Comparison of ENCODE assay signal across 8 cellular contexts in the genomic region with DNA sequence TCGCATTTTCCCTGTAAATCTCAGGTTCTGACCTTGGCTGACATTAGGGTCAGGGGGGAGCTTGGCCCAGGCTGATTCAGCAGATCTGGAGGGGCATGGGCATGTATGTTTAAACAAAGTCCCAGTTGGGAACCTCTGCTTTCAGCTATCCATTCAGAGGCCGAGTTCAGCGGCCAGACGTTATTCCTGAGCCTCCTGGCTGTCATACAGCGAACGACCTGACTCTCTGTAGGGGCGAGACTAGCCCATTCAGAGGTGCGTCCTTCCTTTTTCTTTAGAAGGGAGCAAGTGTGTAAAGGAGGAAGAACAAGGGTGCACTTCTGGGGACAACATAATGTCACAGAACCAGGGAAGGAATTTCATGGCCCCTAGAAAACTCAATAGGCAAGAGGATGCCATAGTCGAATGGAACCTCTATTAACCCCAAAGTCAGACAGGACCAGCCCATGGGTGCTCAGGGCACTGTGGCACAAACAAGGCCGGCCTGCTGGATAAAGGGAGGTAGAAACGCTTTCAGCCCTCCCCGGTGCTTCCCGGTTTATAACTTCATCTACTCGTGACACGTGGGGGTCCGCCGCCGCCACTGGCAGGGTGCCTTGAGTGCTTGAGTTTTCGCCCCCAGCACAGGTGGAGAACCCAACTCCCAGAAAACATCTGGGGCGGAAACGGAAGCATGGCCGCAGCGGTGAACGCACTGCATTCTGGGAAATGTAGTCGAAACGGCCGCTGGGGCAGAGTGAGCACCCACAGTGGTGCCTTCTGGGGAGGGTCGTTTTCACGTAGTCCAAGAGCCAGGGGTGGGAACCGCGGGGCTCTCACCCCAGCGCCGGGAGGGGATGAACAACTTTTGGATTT. TPM values are rescaled to one million over a fixed set of nuclear protein-coding genes. Genes with fewer than 3 reads are reported as not detected.
DNase-seq lines count a peak whose midpoint lies in the region; ATAC-seq lines count a peak whose summit lies in the region.

No MANE protein-coding gene starts in this region.

- H3K4ac ChIP-seq in neuronal stem cell (ENCODE audit: low read length), result no peak overlapping the region

- peak overlapping the region; percentile 59 for H3K4me2 ChIP-seq in neuronal stem cell (ENCODE audit: insufficient read depth, low read length, poor library complexity, severe bottlenecking)

- WGBS in neuronal stem cell (ENCODE audit: extremely low coverage in 2 of 2, insufficient read length in 2 of 2, insufficient replicate concordance in 1 of 2), 2 donors, result no CpG with 5 or more reads among the region's 33 CpGs

- DNase-seq in A172 (ENCODE audit: low spot score), result peak; percentile 48
- DNase-seq in RPMI7951 (ENCODE audit: low read depth), result peak; percentile 57
- peak; percentile 67 for DNase-seq in activated effector memory CD4-positive, alpha-beta T cell treated with Interleukin-2 at 50 U/mL for 16 hours
- peak; percentile 52 for DNase-seq in foreskin melanocyte
- no peak for DNase-seq in neuronal stem cell (ENCODE audit: low spot score)

- H2BK12ac ChIP-seq in neuronal stem cell (ENCODE audit: low read length), result no peak overlapping the region

- H3K27me3 ChIP-seq in neuronal stem cell (ENCODE audit: control insufficient read depth in 3 of 3, insufficient read depth in 3 of 3, low read depth in 1 of 3, low read length in 3 of 3) (peaks cover 0 to 13% (median 0%) of the 10 kb centered on the region in 3 experiments), subcutaneous abdominal adipose tissue (ENCODE audit: control insufficient read depth in 5 of 5, insufficient read depth in 4 of 5, low read length in 5 of 5) (peaks cover 0 to 5% (median 0%) of the 10 kb centered on the region in 5 donors)

- no peak overlapping the region for H2BK5ac ChIP-seq in neuronal stem cell (ENCODE audit: low read length)

- H2AFZ ChIP-seq in neuronal stem cell (ENCODE audit: low read length), result peak overlapping the region; percentile 91

- no peak overlapping the region for H2BK15ac ChIP-seq in neuronal stem cell (ENCODE audit: low read length)

- no peak overlapping the region for H3K27ac ChIP-seq in neuronal stem cell (replicated peaks; ENCODE audit: low read length)
- no peak overlapping the region for H3K27ac ChIP-seq in subcutaneous abdominal adipose tissue (ENCODE audit: low read depth, low read length)

- H3K36me3 ChIP-seq in neuronal stem cell (replicated peaks in 1 of 2; ENCODE audit: control insufficient read depth in 2 of 2, insufficient read depth in 2 of 2, low read length in 2 of 2) (no peaks in the 10 kb centered on the region), subcutaneous abdominal adipose tissue (ENCODE audit: control insufficient read depth in 5 of 5, insufficient read depth in 5 of 5, low read length in 5 of 5) (no peaks in the 10 kb centered on the region)

- H3K4me1 ChIP-seq in neuronal stem cell (ENCODE audit: control insufficient read depth in 2 of 2, insufficient read depth in 1 of 2, low read depth in 1 of 2, low read length in 2 of 2) (peaks cover 0 to 1% of the 10 kb centered on the region in 2 donors), subcutaneous abdominal adipose tissue (ENCODE audit: control insufficient read depth in 5 of 5, insufficient read depth in 5 of 5, low read length in 5 of 5) (peaks cover 1 to 10% (median 9%) of the 10 kb centered on the region in 5 donors)

- H3K9ac ChIP-seq in neuronal stem cell (ENCODE audit: low read depth, low read length, poor library complexity) (no peak overlapping the region), subcutaneous abdominal adipose tissue (ENCODE audit: low read length in 5 of 5) (peak overlapping the region in 1 of 5 donors; percentile 60)

- H4K91ac ChIP-seq in neuronal stem cell (ENCODE audit: low read depth, low read length, poor library complexity), result no peak overlapping the region

- no peak overlapping the region for H2BK120ac ChIP-seq in neuronal stem cell (ENCODE audit: low read depth, low read length)

- H4K8ac ChIP-seq in neuronal stem cell (ENCODE audit: low read depth, low read length), result peak overlapping the region; percentile 90

- no peak overlapping the region for H3K23ac ChIP-seq in neuronal stem cell (ENCODE audit: low read depth, low read length, poor library complexity)

- H2AK5ac ChIP-seq in neuronal stem cell (ENCODE audit: low read depth, low read length), result no peak overlapping the region

- H3K4me3 ChIP-seq in neuronal stem cell (ENCODE audit: low read length in 2 of 2), result peak overlapping the region; percentile 3 to 45
- peak overlapping the region; percentile 61 to 81 (median 73) for H3K4me3 ChIP-seq in subcutaneous abdominal adipose tissue (ENCODE audit: low read depth in 1 of 5, low read length in 5 of 5)

- H3K9me3 ChIP-seq in neuronal stem cell (replicated peaks in 1 of 2; ENCODE audit: control insufficient read depth in 2 of 2, insufficient read depth in 1 of 2, low read depth in 1 of 2, low read length in 2 of 2) (no peaks in the 10 kb centered on the region), subcutaneous abdominal adipose tissue (ENCODE audit: control insufficient read depth in 5 of 5, low read length in 5 of 5) (no peaks in the 10 kb centered on the region)

- H3K18ac ChIP-seq in neuronal stem cell (ENCODE audit: low read length), result no peak overlapping the region

- H3K79me1 ChIP-seq in neuronal stem cell (ENCODE audit: low read depth, low read length), result no peaks in the 10 kb centered on the region

- ATAC-seq in GM18511 (IDR thresholded peaks at IDR 0.05; ENCODE audit: unreplicated experiment) (peak; percentile 84), HG03108 (IDR thresholded peaks at IDR 0.05; ENCODE audit: unreplicated experiment) (peak; percentile 57)

- H3K14ac ChIP-seq in neuronal stem cell (ENCODE audit: low read length), result no peak overlapping the region

RNA-seq across cellular contexts. Expression of gene PLCG2, which starts 33.2 kb away (rescaled TPM):
- total RNA-seq in A172 (2014; rRNA removed; shearing (Covaris generic)), result 3.8 and 3.9 TPM in 2 replicates
- 0.10 and 0.36 TPM in 2 replicates for total RNA-seq in RPMI7951 (2014; rRNA removed; shearing (Covaris generic))
- polyA plus RNA-seq in neuronal stem cell (2013, experiment 1 of 2), result 1.3 TPM
- 1.1 TPM for polyA plus RNA-seq in neuronal stem cell (2013, experiment 2 of 2)
